ENCODE assay signal across 8 cellular contexts in genomic region chr6:42049116-42049809, GRCh38. TPM values are rescaled to one million over a fixed set of nuclear protein-coding genes. Genes with fewer than 3 reads are reported as not detected.
A peak's percentile ranks its signal among the peaks of the same experiment; 100 is the strongest.
DNase-seq lines count a peak whose midpoint lies in the region; ATAC-seq and TF ChIP-seq lines count a peak whose summit lies in the region.

No MANE protein-coding gene starts in this region.

- H3K36me3 Mint-ChIP-seq in stimulated activated memory B cell treated with anti-CD40 and anti-IgM and Interleukin-4, amounts not matched to agents 10 μg/mL and 1 μg/mL and 100 μg/mL, for 72 hours = peaks cover 6% of the 10 kb centered on the region

- H3K4me3 ChIP-seq in hepatocyte = peak overlapping the region; percentile 91

- H3K4me1 ChIP-seq in hepatocyte (ENCODE audit: insufficient read depth) = peaks cover 43% of the 10 kb centered on the region

- peak overlapping the region; percentile 91 for H2AFZ ChIP-seq in hepatocyte

- no peaks in the 10 kb centered on the region for H3K36me3 ChIP-seq in hepatocyte (replicated peaks; ENCODE audit: insufficient read depth, low read depth)

- no peaks in the 10 kb centered on the region for H3K27me3 ChIP-seq in hepatocyte

- peaks cover 71% of the 10 kb centered on the region for H3K4me1 Mint-ChIP-seq in stimulated activated memory B cell treated with anti-CD40 and anti-IgM and Interleukin-4, amounts not matched to agents 10 μg/mL and 1 μg/mL and 100 μg/mL, for 72 hours

- WGBS in hepatocyte (ENCODE audit: low lambda C conversion rate, missing lambda C conversion rate) = 84% methylated on average over 36 of the region's 36 CpGs

- peak overlapping the region; percentile 99 for H3K4me3 Mint-ChIP-seq in stimulated activated memory B cell treated with anti-CD40 and anti-IgM and Interleukin-4, amounts not matched to agents 10 μg/mL and 1 μg/mL and 100 μg/mL, for 72 hours

- H3K27ac ChIP-seq in hepatocyte = peak overlapping the region; percentile 92

- peak overlapping the region; percentile 93 for H3K4me2 ChIP-seq in hepatocyte

- no peaks in the 10 kb centered on the region for H3K27me3 Mint-ChIP-seq in stimulated activated memory B cell treated with anti-CD40 and anti-IgM and Interleukin-4, amounts not matched to agents 10 μg/mL and 1 μg/mL and 100 μg/mL, for 72 hours

- TF ChIP-seq CTCF in hepatocyte (IDR thresholded peaks at IDR 0.05; ENCODE audit: poor library complexity) (no peak), omental fat pad (IDR thresholded peaks at IDR 0.05) (no peak)

- DNase-seq in DMS53 (lab: John Stamatoyannopoulos, UW) (peak; percentile 49), DMS53 treated with DMSO at 0.1 percent for 48 hours (lab: John Stamatoyannopoulos, UW; ENCODE audit: unreplicated experiment) (no peak), hepatocyte (ENCODE audit: low spot score) (no peak), NCI-H1694 treated with DMSO at 0.1 percent for 48 hours (lab: John Stamatoyannopoulos, UW) (no peak), omental fat pad (ENCODE audit: low spot score) (no peak)
- peak; percentile 58 to 59 for DNase-seq in activated T-cell treated with anti-CD3 and anti-CD28 coated beads, Interleukin-2, amount 50 U/mL, for 48 hours

- H3K9me3 ChIP-seq in hepatocyte (ENCODE audit: low read depth) = no peaks in the 10 kb centered on the region

- no peaks in the 10 kb centered on the region for H3K9me3 Mint-ChIP-seq in stimulated activated memory B cell treated with anti-CD40 and anti-IgM and Interleukin-4, amounts not matched to agents 10 μg/mL and 1 μg/mL and 100 μg/mL, for 72 hours

- H3K79me2 ChIP-seq in hepatocyte = peaks cover 33% of the 10 kb centered on the region

- H4K20me1 ChIP-seq in hepatocyte (ENCODE audit: insufficient read depth, poor library complexity, severe bottlenecking) = no peaks in the 10 kb centered on the region

- peak overlapping the region; percentile 97 for H3K27ac Mint-ChIP-seq in stimulated activated memory B cell treated with anti-CD40 and anti-IgM and Interleukin-4, amounts not matched to agents 10 μg/mL and 1 μg/mL and 100 μg/mL, for 72 hours

- no peaks in the 10 kb centered on the region for H3K9me2 ChIP-seq in hepatocyte (replicated peaks; ENCODE audit: insufficient read depth)

- no peak for ATAC-seq in stimulated activated memory B cell treated with anti-CD40 and anti-IgM and Interleukin-4, amounts not matched to agents 10 μg/mL and 1 μg/mL and 100 μg/mL, for 72 hours
- ATAC-seq in activated CD4-positive, CD25-positive, alpha-beta regulatory T cell treated with anti-CD3 and anti-CD28 coated beads, Interleukin-2, amount 50 U/mL, for 24 hours = no peak
- no peak for ATAC-seq in omental fat pad (ENCODE audit: low FRiP score)

RNA-seq across cellular contexts. Expression of gene TAF8, which starts 1.1 kb away (rescaled TPM):
- 16.7 and 25.1 TPM in 2 replicates for total RNA-seq in hepatocyte
- 12.6 and 14.0 TPM in 2 replicates for polyA plus RNA-seq in hepatocyte
- 10 to 100 TPM; 24.3 to 41.4 (median 26.1) TPM for total RNA-seq in omental fat pad

Comparison
In these comparisons a context has a peak if more than half of its experiments do, and no peak if none do; other contexts are left out.
1. DNase-seq: peak in DMS53 (single experiment) and activated T-cell treated with anti-CD3 and anti-CD28 coated beads, Interleukin-2, amount 50 U/mL, for 48 hours (2 of 2); none in DMS53 treated with DMSO at 0.1 percent for 48 hours (single experiment), hepatocyte (single experiment), NCI-H1694 treated with DMSO at 0.1 percent for 48 hours (single experiment) and omental fat pad (single experiment).